ENCODE assay signal across 1 cellular context in genomic region chr2:65527451-65528240, GRCh38.
TF ChIP-seq lines count a peak whose summit lies in the region.

No MANE protein-coding gene starts in this region.

TF ChIP-seq in HepG2, 621 proteins besides CTCF, POLR2A, EP300 and RAD21 (continued from another document and continues in another):
- TF ChIP-seq ARID5B (CRISPR knock-in tag; IDR thresholded peaks at IDR 0.05), result peak; percentile 84
- peak; percentile 65; the same call in 1 of the 2 replicates for TF ChIP-seq ZNF580 (CRISPR knock-in tag; IDR thresholded peaks at IDR 0.05; ENCODE audit: borderline replicate concordance, low read depth)
- no peak for TF ChIP-seq NFE2L2 (IDR thresholded peaks at IDR 0.05; ENCODE audit: low read length)
- peak; percentile 50; the same call in 1 of the 2 replicates for TF ChIP-seq SIX1 (CRISPR knock-in tag; IDR thresholded peaks at IDR 0.05; ENCODE audit: borderline replicate concordance)
- TF ChIP-seq ZNF431 (CRISPR knock-in tag; IDR thresholded peaks at IDR 0.05; ENCODE audit: borderline replicate concordance, low read depth), result 0 out of 2 replicates have a peak, but pooled peaks have one; percentile 20
- TF ChIP-seq HIC2 (CRISPR knock-in tag; IDR thresholded peaks at IDR 0.05; ENCODE audit: low read depth), result no peak
- peak; percentile 57; the same call in 1 of the 2 replicates for TF ChIP-seq ARNTL (CRISPR knock-in tag; IDR thresholded peaks at IDR 0.05)
- TF ChIP-seq TEAD3 (CRISPR knock-in tag; optimal IDR thresholded peaks at IDR 0.05; ENCODE audit: borderline replicate concordance), result peak; percentile 74
- TF ChIP-seq ZNF713 (CRISPR knock-in tag; IDR thresholded peaks at IDR 0.05), result no peak
- TF ChIP-seq SKIL (CRISPR knock-in tag; IDR thresholded peaks at IDR 0.05; ENCODE audit: borderline replicate concordance), result no peak
- TF ChIP-seq ZNF761 (CRISPR knock-in tag; conservative IDR thresholded peaks at IDR 0.05), result peak; percentile 71; the same call in 1 of the 2 replicates
- 0 out of 2 replicates have a peak, but pooled peaks have one; percentile 55 for TF ChIP-seq ZBED4 (CRISPR knock-in tag; IDR thresholded peaks at IDR 0.05; ENCODE audit: borderline replicate concordance)
- TF ChIP-seq SRSF1 (optimal IDR thresholded peaks at IDR 0.05; ENCODE audit: low read depth, low read length), result no peak
- TF ChIP-seq NFE2 (CRISPR knock-in tag; IDR thresholded peaks at IDR 0.05), result no peak
- peak; percentile 55; the same call in 1 of the 2 replicates for TF ChIP-seq ZNF142 (CRISPR knock-in tag; IDR thresholded peaks at IDR 0.05)
- TF ChIP-seq SOX13 (IDR thresholded peaks at IDR 0.05), result no peak
- TF ChIP-seq SOX13 (CRISPR knock-in tag; conservative IDR thresholded peaks at IDR 0.05 in 1 of 2, IDR thresholded peaks at IDR 0.05 in 1 of 2), result peak in 1 of 2 experiments; percentile 50; a peak in 1 of 4 replicates
- TF ChIP-seq ZNF503 (CRISPR knock-in tag; IDR thresholded peaks at IDR 0.05), result peak; percentile 36
- no peak for TF ChIP-seq CENPBD1 (CRISPR knock-in tag; IDR thresholded peaks at IDR 0.05; ENCODE audit: borderline replicate concordance, low read depth)
- no peak; the same call in 1 of the 2 replicates for TF ChIP-seq KAT8 (CRISPR knock-in tag; IDR thresholded peaks at IDR 0.05)
- no peak for TF ChIP-seq KDM3A (CRISPR knock-in tag; IDR thresholded peaks at IDR 0.05; ENCODE audit: low read depth)
- 0 out of 2 replicates have a peak, but pooled peaks have one; percentile 72 for TF ChIP-seq HOXD1 (CRISPR knock-in tag; IDR thresholded peaks at IDR 0.05)
- TF ChIP-seq ZNF709 (CRISPR knock-in tag; IDR thresholded peaks at IDR 0.05), result peak; percentile 84; the same call in 1 of the 2 replicates
- TF ChIP-seq SAP130 (CRISPR knock-in tag; IDR thresholded peaks at IDR 0.05; ENCODE audit: low read depth), result peak; percentile 24; the same call in 1 of the 2 replicates
- TF ChIP-seq SALL1 (CRISPR knock-in tag; IDR thresholded peaks at IDR 0.05), result peak; percentile 73
- TF ChIP-seq ZNF841 (CRISPR knock-in tag; IDR thresholded peaks at IDR 0.05; ENCODE audit: borderline replicate concordance), result no peak
- no peak for TF ChIP-seq TAF1 (CRISPR knock-in tag; IDR thresholded peaks at IDR 0.05)
- TF ChIP-seq SP4 (CRISPR knock-in tag; IDR thresholded peaks at IDR 0.05), result peak; percentile 45; the same call in 1 of the 2 replicates
- TF ChIP-seq MED1 (CRISPR knock-in tag; IDR thresholded peaks at IDR 0.05), result peak; percentile 79
- TF ChIP-seq RXRB (CRISPR knock-in tag; IDR thresholded peaks at IDR 0.05; ENCODE audit: borderline replicate concordance), result peak; percentile 67; the same call in 1 of the 2 replicates
- TF ChIP-seq FOSL2 (CRISPR knock-in tag; IDR thresholded peaks at IDR 0.05), result no peak
- TF ChIP-seq MTA1 (CRISPR knock-in tag; IDR thresholded peaks at IDR 0.05; ENCODE audit: borderline replicate concordance), result peak; percentile 64; the same call in 1 of the 2 replicates
- 0 out of 2 replicates have a peak, but pooled peaks have one; percentile 17 for TF ChIP-seq ESRRA (CRISPR knock-in tag; IDR thresholded peaks at IDR 0.05; ENCODE audit: low read depth)
- no peak for TF ChIP-seq NFKBIZ (CRISPR knock-in tag; IDR thresholded peaks at IDR 0.05)
